Comparison of ENCODE assay signal across 30 cellular contexts in genomic region chr11:22922672-22923071, GRCh38.
DNase-seq lines count a peak whose midpoint lies in the region; FAIRE-seq and TF ChIP-seq lines count a peak whose summit lies in the region.
"Had no signal": no experiment of that assay in that cellular context is flagged by ENCODE, and none has a peak within 500 bp of the region (broad histone marks: within the 10 kb centered on the region; RNA-seq: fewer than 3 reads in every experiment).

No MANE protein-coding gene starts in this region.

- no peaks in the 10 kb centered on the region for H3K9me3 Mint-ChIP-seq in nephron progenitor cell

- H3K4me3 Mint-ChIP-seq in nephron progenitor cell, result no peak overlapping the region
- H3K4me3 Mint-ChIP-seq: naive thymus-derived CD4-positive, alpha-beta T cell; T-helper 17 cell had no signal

- H3K56ac ChIP-seq in H1 (replicated peaks; ENCODE audit: insufficient read length, low read depth, low read length), result no peak overlapping the region

- no peaks in the 10 kb centered on the region for H3K79me1 ChIP-seq in H1 (ENCODE audit: low read depth, low read length)

- no peak for FAIRE-seq in H1 (lab: Jason Lieb, UNC)
- FAIRE-seq: GM18507, islet of Langerhans had no signal

- H3K36me3 ChIP-seq in H1 (ENCODE audit: control insufficient read depth in 2 of 4, insufficient read depth in 4 of 4, low read length in 3 of 4), result no peaks in the 10 kb centered on the region
- H3K36me3 ChIP-seq: gastroesophageal sphincter, left ventricle myocardium inferior, stomach, tibial artery had no signal

- H3K9ac ChIP-seq in H1 (replicated peaks in 1 of 4; ENCODE audit: extremely low read depth in 1 of 4, low read depth in 3 of 4, low read length in 3 of 4), result no peak overlapping the region

- H4K91ac ChIP-seq in H1 (replicated peaks; ENCODE audit: insufficient read length, low read length), result no peak overlapping the region

- H2BK5ac ChIP-seq in H1 (ENCODE audit: low read depth, low read length), result no peak overlapping the region

- no peak overlapping the region for H3K4ac ChIP-seq in H1 (replicated peaks; ENCODE audit: insufficient read length, low read depth, low read length)

- no peak overlapping the region for H2AK5ac ChIP-seq in H1 (ENCODE audit: low read depth, low read length)

- peak overlapping the region; percentile 86 for H3K27ac Mint-ChIP-seq in nephron progenitor cell
- H3K27ac Mint-ChIP-seq: T-helper 17 cell had no signal

- no peak overlapping the region for H2BK15ac ChIP-seq in H1 (ENCODE audit: low read length)

- TF ChIP-seq RAD21 in H1 (IDR thresholded peaks at IDR 0.05 in 1 of 2, conservative IDR thresholded peaks at IDR 0.05 in 1 of 2; ENCODE audit: low read depth in 2 of 2, low read length in 2 of 2), result no peak

- CTCF ChIA-PET in H1 (lab: Charles Lee; ENCODE audit: partially characterized antibody), result interaction anchor here (1.0 to 1.6 kb wide), 3 partner anchors 10 to 191 kb away, joined by 3 to 6 read pairs (median 3); no protein-coding TSS in a partner anchor

- H3K23me2 ChIP-seq in H1 (ENCODE audit: low read depth, low read length), result no peaks in the 10 kb centered on the region

- peak overlapping the region; percentile 87 for H2AFZ ChIP-seq in H1 (ENCODE audit: low read length)

- no peak overlapping the region for H2BK20ac ChIP-seq in H1 (ENCODE audit: low read length)

- no peak overlapping the region for H2BK120ac ChIP-seq in H1 (replicated peaks; ENCODE audit: low read depth, low read length)

- H3K23ac ChIP-seq in H1 (ENCODE audit: insufficient read length), result no peak overlapping the region

- TF ChIP-seq CTCF in H1 (IDR thresholded peaks at IDR 0.05; ENCODE audit: control extremely low read depth in 1 of 3, insufficient read depth in 1 of 3, low read depth in 1 of 3, low read length in 3 of 3) (no peak), nephron progenitor cell (IDR thresholded peaks at IDR 0.05) (no peak)

- no peak overlapping the region for H2BK12ac ChIP-seq in H1 (ENCODE audit: low read depth, low read length)

- H4K8ac ChIP-seq in H1 (ENCODE audit: extremely low read depth, insufficient read depth, low read length), result no peak overlapping the region

- H3K4me1 Mint-ChIP-seq in nephron progenitor cell, result peaks cover 33% of the 10 kb centered on the region

- TF ChIP-seq EP300 in H1 (IDR thresholded peaks at IDR 0.05; ENCODE audit: borderline replicate concordance in 1 of 2, low read depth in 2 of 2, low read length in 2 of 2), result no peak

- H4K5ac ChIP-seq in H1 (ENCODE audit: insufficient read length, low read depth, low read length), result no peak overlapping the region

- no peak overlapping the region for H3K4me3 ChIP-seq in H1 (ENCODE audit: extremely low read depth in 1 of 4, insufficient read depth in 2 of 4, low read depth in 3 of 4, low read length in 4 of 4)
- H3K4me3 ChIP-seq: gastroesophageal sphincter, left ventricle myocardium inferior, SK-N-MC, skin epidermis, stomach had no signal

- H3K79me2 ChIP-seq in H1 (ENCODE audit: control insufficient read depth in 1 of 2, insufficient read depth in 2 of 2, low read length in 2 of 2), result no peaks in the 10 kb centered on the region

- H3K4me1 ChIP-seq in H1 (replicated peaks in 1 of 4; ENCODE audit: control insufficient read depth in 3 of 4, insufficient read depth in 4 of 4, low read length in 3 of 4), result no peaks in the 10 kb centered on the region
- H3K4me1 ChIP-seq: gastroesophageal sphincter, left ventricle myocardium inferior had no signal

- 71% methylated on average over 1 of the region's 1 CpG; no CpG with 5 or more reads in 1 of the 2 experiments for WGBS in H1 (ENCODE audit: extremely low coverage in 1 of 2, insufficient coverage in 1 of 2, insufficient read length in 1 of 2, insufficient replicate concordance in 2 of 2, low coverage in 1 of 2, low lambda C conversion rate in 2 of 2, missing lambda C conversion rate in 1 of 2), 2 experiments

- no peak overlapping the region for H3K18ac ChIP-seq in H1 (ENCODE audit: extremely low read depth, low read length)

- H3K27ac ChIP-seq in H1 (ENCODE audit: low read depth, low read length), result no peak overlapping the region
- H3K27ac ChIP-seq: gastroesophageal sphincter, left ventricle myocardium inferior, SK-N-MC, skin epidermis, stomach had no signal

- H4K20me1 ChIP-seq in H1 (replicated peaks in 1 of 2; ENCODE audit: control insufficient read depth in 1 of 2, insufficient read depth in 2 of 2, low read length in 2 of 2), result no peaks in the 10 kb centered on the region

- H3K36me3 Mint-ChIP-seq in nephron progenitor cell (ENCODE audit: low read depth), result no peaks in the 10 kb centered on the region

- TF ChIP-seq POLR2A in H1 (IDR thresholded peaks at IDR 0.05; ENCODE audit: control extremely low read depth in 1 of 2, low read depth in 2 of 2, low read length in 2 of 2), result no peak

- DNase-seq in DMS53 (lab: John Stamatoyannopoulos, UW), result peak; percentile 48
- peak; percentile 17 to 46 for DNase-seq in NCI-H187 (lab: John Stamatoyannopoulos, UW)
- no peak for DNase-seq in H1 (ENCODE audit: low read depth in 1 of 2, low spot score in 2 of 2)
- no peak for DNase-seq in nephron progenitor cell
- DNase-seq in NCI-H446 (lab: John Stamatoyannopoulos, UW), result no peak
- DNase-seq in SW480 (ENCODE audit: low spot score), result no peak
- no peak for DNase-seq in NOMO-1 treated with DMSO at 0.1 percent for 48 hours (lab: John Stamatoyannopoulos, UW; ENCODE audit: unreplicated experiment)
- DNase-seq: activated CD4-positive, alpha-beta T cell treated with anti-CD3 and anti-CD28 coated beads for 1 hour; activated gamma-delta T cell treated with Interleukin-2 at 50 U/mL for 16 hours; caudate nucleus; COR-L47; cortex of kidney; DND-41; HCEC 1CT; KG1; left ventricle myocardium inferior; naive thymus-derived CD4-positive, alpha-beta T cell; NCI-H146; NCI-H2227 treated with DMSO at 0.1 percent for 48 hours; NCI-H82; retina; stimulated activated CD8-positive, alpha-beta memory T cell treated with anti-CD3 and anti-CD28 coated beads, Interleukin-4, amount 100 ng/mL, for 48 hours; stomach; T-helper 17 cell; tibial artery had no signal

- POLR2A ChIA-PET in H1 (lab: Charles Lee; ENCODE audit: partially characterized antibody), result no interaction called here

- no peak overlapping the region for H3K14ac ChIP-seq in H1 (ENCODE audit: insufficient read length)

- H3K27me3 Mint-ChIP-seq in nephron progenitor cell (ENCODE audit: low read depth, poor library complexity), result peaks cover 3% of the 10 kb centered on the region
- H3K27me3 Mint-ChIP-seq: naive thymus-derived CD4-positive, alpha-beta T cell; T-helper 17 cell had no signal

- H3K4me2 ChIP-seq in H1 (ENCODE audit: insufficient read depth in 1 of 2, low read depth in 2 of 2, low read length in 2 of 2), result no peak overlapping the region

- no peaks in the 10 kb centered on the region for H3K27me3 ChIP-seq in H1 (replicated peaks in 1 of 4; ENCODE audit: control insufficient read depth in 3 of 4, extremely low read depth in 1 of 4, insufficient read depth in 3 of 4, low read length in 3 of 4)
- H3K27me3 ChIP-seq: gastroesophageal sphincter, stomach, tibial artery had no signal

- H3K9me3 ChIP-seq in H1 (ENCODE audit: insufficient read depth in 2 of 2, low read depth in 1 of 2, low read length in 1 of 2), result no peaks in the 10 kb centered on the region
- H3K9me3 ChIP-seq: gastroesophageal sphincter, left ventricle myocardium inferior, stomach, tibial artery had no signal

TF ChIP-seq in H1, 55 proteins besides CTCF, POLR2A, EP300 and RAD21 (continues in another document):
- TF ChIP-seq BACH1 (IDR thresholded peaks at IDR 0.05; ENCODE audit: low read length), result no peak
- no peak for TF ChIP-seq TAF7 (optimal IDR thresholded peaks at IDR 0.05; ENCODE audit: borderline replicate concordance, low read depth, low read length)
- TF ChIP-seq POLR2AphosphoS5 (IDR thresholded peaks at IDR 0.05; ENCODE audit: low read depth, low read length), result no peak
- TF ChIP-seq GABPA (IDR thresholded peaks at IDR 0.05; ENCODE audit: borderline replicate concordance, insufficient read depth, low read length), result no peak
- no peak for TF ChIP-seq PHF8 (conservative IDR thresholded peaks at IDR 0.05; ENCODE audit: low read depth, low read length)
- no peak for TF ChIP-seq ZNF274 (IDR thresholded peaks at IDR 0.05; ENCODE audit: borderline replicate concordance, extremely low read depth, low read length)
- TF ChIP-seq EGR1 (IDR thresholded peaks at IDR 0.05; ENCODE audit: borderline replicate concordance, low read depth, low read length), result no peak
- TF ChIP-seq SP4 (IDR thresholded peaks at IDR 0.05; ENCODE audit: low read length), result no peak
- no peak for TF ChIP-seq ASH2L (IDR thresholded peaks at IDR 0.05; ENCODE audit: low read length)
- TF ChIP-seq GTF2F1 (IDR thresholded peaks at IDR 0.05; ENCODE audit: borderline replicate concordance, low read depth, low read length), result no peak
- TF ChIP-seq ATF2 (IDR thresholded peaks at IDR 0.05; ENCODE audit: low read length), result no peak
- no peak for TF ChIP-seq TBP (IDR thresholded peaks at IDR 0.05; ENCODE audit: low read depth, low read length)
- TF ChIP-seq CREB1 (IDR thresholded peaks at IDR 0.05), result no peak
- no peak for TF ChIP-seq SUZ12 (IDR thresholded peaks at IDR 0.05; ENCODE audit: low read length)
- TF ChIP-seq FOSL1 (IDR thresholded peaks at IDR 0.05; ENCODE audit: insufficient read depth, low read depth, low read length), result no peak

Comparison
In these comparisons a context has a peak if more than half of its experiments do, and no peak if none do; other contexts are left out.
1. DNase-seq: peak in DMS53 (single experiment) and NCI-H187 (2 of 2); none in H1 (0 of 2), nephron progenitor cell (single experiment), NCI-H446 (0 of 2), SW480 (single experiment) and NOMO-1 treated with DMSO at 0.1 percent for 48 hours (single experiment).